ENCODE assay signal across 10 cellular contexts in the genomic region with DNA sequence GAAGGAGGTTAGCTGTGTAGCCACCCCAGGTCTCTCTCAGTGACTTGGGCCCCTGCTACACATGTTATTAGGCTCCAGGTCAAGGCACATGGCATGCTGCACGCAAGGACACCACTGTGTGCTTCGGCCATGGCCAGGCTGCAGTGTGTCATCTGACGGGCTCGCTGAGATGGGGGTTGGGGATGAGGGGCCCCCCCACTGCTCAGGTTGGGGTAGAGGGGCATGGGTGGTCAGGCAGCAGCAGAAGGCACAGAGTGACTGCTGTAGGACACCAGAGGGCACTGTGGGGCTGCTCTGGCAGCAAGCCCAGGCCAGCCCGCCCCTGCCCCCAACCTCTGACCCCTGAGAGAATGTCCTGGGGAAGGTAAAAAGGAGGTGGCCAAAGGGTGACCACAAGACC. TPM values are rescaled to one million over a fixed set of nuclear protein-coding genes. Genes with fewer than 3 reads are reported as not detected.
DNase-seq lines count a peak whose midpoint lies in the region; ATAC-seq and TF ChIP-seq lines count a peak whose summit lies in the region.
"Had no signal": no experiment of that assay in that cellular context is flagged by ENCODE, and none has a peak within 500 bp of the region (broad histone marks: within the 10 kb centered on the region; RNA-seq: fewer than 3 reads in every experiment).

No MANE protein-coding gene starts in this region.

- no TSS peak for BruUV-seq in Panc1 (replicated peaks; lab: Mats Ljungman, UMichigan)

- H3K4me3 Mint-ChIP-seq in stimulated activated naive CD8-positive, alpha-beta T cell treated with anti-CD3 and anti-CD28 coated beads, Interleukin-15, amount 100 ng/mL, for 72 hours, result no peak overlapping the region
- H3K4me3 Mint-ChIP-seq: stimulated activated naive CD8-positive, alpha-beta T cell treated with anti-CD3 and anti-CD28 coated beads, Interleukin-15, Interleukin-2, amounts not matched to agents 100 ng/mL and 50 ng/mL, for 24 hours had no signal

- H3K4me3 ChIP-seq in Panc1 (ENCODE audit: low read depth in 2 of 2, low read length in 2 of 2), result no peak overlapping the region
- H3K4me3 ChIP-seq: SK-N-MC had no signal

- DNase-seq in activated T-cell treated with anti-CD3 and anti-CD28 coated beads, Interleukin-2, amount 50 U/mL, for 48 hours, result peak; percentile 44 to 52
- DNase-seq in activated T-cell treated with anti-CD3 and anti-CD28 coated beads, Interleukin-2, amount 50 U/mL, for 1 hour, result no peak
- DNase-seq in Panc1 (ENCODE audit: low read depth, low spot score) (no peak), foreskin keratinocyte (no peak), LoVo (ENCODE audit: low spot score) (no peak)
- DNase-seq in stimulated activated naive CD8-positive, alpha-beta T cell treated with anti-CD3 and anti-CD28 coated beads, Interleukin-15, amount 100 ng/mL, for 72 hours, result peak in 1 of 2 donors; percentile 44

- CTCF ChIA-PET in Panc1 (lab: Charles Lee), result interaction anchor here (0.7 kb wide), 3 partner anchors 14 to 50 kb away, joined by 3 to 4 read pairs (median 3); no protein-coding TSS in a partner anchor

- ATAC-seq in Panc1 (peak; percentile 51), foreskin keratinocyte (no peak), HG03460 (IDR thresholded peaks at IDR 0.05; ENCODE audit: unreplicated experiment) (no peak), HG03378 (IDR thresholded peaks at IDR 0.05; ENCODE audit: unreplicated experiment) (no peak)
- ATAC-seq in stimulated activated naive CD8-positive, alpha-beta T cell treated with anti-CD3 and anti-CD28 coated beads, Interleukin-15, amount 100 ng/mL, for 72 hours, result peak; percentile 47

- in situ Hi-C loops in Panc1 (cut with HindIII; ENCODE audit: low pct_unique_long_range_greater_than_20kb, low sequenced_read_pairs), result no loop called here

- H3K4me1 Mint-ChIP-seq in stimulated activated naive CD8-positive, alpha-beta T cell treated with anti-CD3 and anti-CD28 coated beads, Interleukin-15, amount 100 ng/mL, for 72 hours, result peaks cover 53% of the 10 kb centered on the region

- H3K36me3 ChIP-seq in Panc1 (ENCODE audit: control insufficient read depth, insufficient read depth, low read length), result no peaks in the 10 kb centered on the region

- no peaks in the 10 kb centered on the region for H3K27me3 Mint-ChIP-seq in stimulated activated naive CD8-positive, alpha-beta T cell treated with anti-CD3 and anti-CD28 coated beads, Interleukin-15, amount 100 ng/mL, for 72 hours
- H3K27me3 Mint-ChIP-seq: stimulated activated naive CD8-positive, alpha-beta T cell treated with anti-CD3 and anti-CD28 coated beads, Interleukin-15, Interleukin-2, amounts not matched to agents 100 ng/mL and 50 ng/mL, for 24 hours had no signal

- TF ChIP-seq CTCF in Panc1 (IDR thresholded peaks at IDR 0.05), result peak; percentile 44
- TF ChIP-seq CTCF in foreskin keratinocyte (conservative IDR thresholded peaks at IDR 0.05), result peak; percentile 62

- intact Hi-C loops in Panc1 (cut with micrococcal nuclease; ENCODE audit: unreplicated experiment), result no loop called here

- no peaks in the 10 kb centered on the region for H3K9me3 Mint-ChIP-seq in stimulated activated naive CD8-positive, alpha-beta T cell treated with anti-CD3 and anti-CD28 coated beads, Interleukin-15, amount 100 ng/mL, for 72 hours
- H3K9me3 Mint-ChIP-seq: stimulated activated naive CD8-positive, alpha-beta T cell treated with anti-CD3 and anti-CD28 coated beads, Interleukin-15, Interleukin-2, amounts not matched to agents 100 ng/mL and 50 ng/mL, for 24 hours had no signal

- H3K4me1 ChIP-seq in Panc1 (ENCODE audit: control insufficient read depth, insufficient read depth, low read length) (peaks cover 11% of the 10 kb centered on the region), foreskin keratinocyte (no peaks in the 10 kb centered on the region)

- no peak overlapping the region for H3K27ac Mint-ChIP-seq in stimulated activated naive CD8-positive, alpha-beta T cell treated with anti-CD3 and anti-CD28 coated beads, Interleukin-15, amount 100 ng/mL, for 72 hours
- H3K27ac Mint-ChIP-seq: stimulated activated naive CD8-positive, alpha-beta T cell treated with anti-CD3 and anti-CD28 coated beads, Interleukin-15, Interleukin-2, amounts not matched to agents 100 ng/mL and 50 ng/mL, for 24 hours had no signal

- H3K27me3 ChIP-seq in Panc1 (ENCODE audit: control insufficient read depth, insufficient read depth, low read length), result no peaks in the 10 kb centered on the region
- no peaks in the 10 kb centered on the region for H3K27me3 ChIP-seq in foreskin keratinocyte

- H3K27ac ChIP-seq in Panc1 (ENCODE audit: low read length), result no peak overlapping the region
- no peak overlapping the region for H3K27ac ChIP-seq in foreskin keratinocyte
- H3K27ac ChIP-seq: SK-N-MC had no signal

- H3K9me3 ChIP-seq in Panc1 (ENCODE audit: control insufficient read depth, insufficient read depth, low read depth, low read length), result no peaks in the 10 kb centered on the region

- POLR2A ChIA-PET in Panc1 (lab: Charles Lee), result interaction anchor here (0.6 kb wide), 1 partner anchor 98 kb away, joined by 9 read pairs; no protein-coding TSS in a partner anchor

RNA-seq across cellular contexts. Expression of a gene that starts 32.2 kb away (rescaled TPM):
- total RNA-seq in Panc1 (2021; ENCODE audit: unreplicated experiment) (351 TPM), foreskin keratinocyte (16.5 and 19.9 TPM in 2 replicates)
- 540 TPM for polyA plus RNA-seq in Panc1 (2012; ENCODE audit: insufficient read length)
- 22.1 and 23.2 TPM in 2 replicates for polyA plus RNA-seq in foreskin keratinocyte

RNA-seq across cellular contexts. Expression of a gene that starts 51.0 kb away (rescaled TPM):
- 128 TPM for total RNA-seq in Panc1 (2021; ENCODE audit: unreplicated experiment)
- 185 TPM for polyA plus RNA-seq in Panc1 (2012; ENCODE audit: insufficient read length)
- total RNA-seq in foreskin keratinocyte, result 46.3 and 48.7 TPM in 2 replicates
- 54.0 and 65.3 TPM in 2 replicates for polyA plus RNA-seq in foreskin keratinocyte

RNA-seq across cellular contexts. Expression of a gene that starts 51.7 kb away (rescaled TPM):
- total RNA-seq in Panc1 (2021; ENCODE audit: unreplicated experiment), result 18.6 TPM
- polyA plus RNA-seq in Panc1 (2012; ENCODE audit: insufficient read length), result 15.9 TPM
- 13.0 and 13.4 TPM in 2 replicates for total RNA-seq in foreskin keratinocyte
- 6.8 and 8.1 TPM in 2 replicates for polyA plus RNA-seq in foreskin keratinocyte

Comparison
In these comparisons a context has a peak if more than half of its experiments do, and no peak if none do; other contexts are left out.
1. DNase-seq: peak in activated T-cell treated with anti-CD3 and anti-CD28 coated beads, Interleukin-2, amount 50 U/mL, for 48 hours (2 of 2); none in activated T-cell treated with anti-CD3 and anti-CD28 coated beads, Interleukin-2, amount 50 U/mL, for 1 hour (single experiment), Panc1 (single experiment), foreskin keratinocyte (0 of 2) and LoVo (single experiment).
2. ATAC-seq: peak in Panc1 (single experiment) and stimulated activated naive CD8-positive, alpha-beta T cell treated with anti-CD3 and anti-CD28 coated beads, Interleukin-15, amount 100 ng/mL, for 72 hours (single experiment); none in foreskin keratinocyte (single experiment), HG03460 (single experiment) and HG03378 (single experiment).
3. RNA of a gene that starts 32.2 kb away (total RNA-seq): 351 TPM in Panc1 (single experiment); 16.5 to 19.9 TPM in foreskin keratinocyte; every median in the first group is over 10 times any median in the second.